8 cellular contexts compared by ENCODE assay signal in the genomic region with DNA sequence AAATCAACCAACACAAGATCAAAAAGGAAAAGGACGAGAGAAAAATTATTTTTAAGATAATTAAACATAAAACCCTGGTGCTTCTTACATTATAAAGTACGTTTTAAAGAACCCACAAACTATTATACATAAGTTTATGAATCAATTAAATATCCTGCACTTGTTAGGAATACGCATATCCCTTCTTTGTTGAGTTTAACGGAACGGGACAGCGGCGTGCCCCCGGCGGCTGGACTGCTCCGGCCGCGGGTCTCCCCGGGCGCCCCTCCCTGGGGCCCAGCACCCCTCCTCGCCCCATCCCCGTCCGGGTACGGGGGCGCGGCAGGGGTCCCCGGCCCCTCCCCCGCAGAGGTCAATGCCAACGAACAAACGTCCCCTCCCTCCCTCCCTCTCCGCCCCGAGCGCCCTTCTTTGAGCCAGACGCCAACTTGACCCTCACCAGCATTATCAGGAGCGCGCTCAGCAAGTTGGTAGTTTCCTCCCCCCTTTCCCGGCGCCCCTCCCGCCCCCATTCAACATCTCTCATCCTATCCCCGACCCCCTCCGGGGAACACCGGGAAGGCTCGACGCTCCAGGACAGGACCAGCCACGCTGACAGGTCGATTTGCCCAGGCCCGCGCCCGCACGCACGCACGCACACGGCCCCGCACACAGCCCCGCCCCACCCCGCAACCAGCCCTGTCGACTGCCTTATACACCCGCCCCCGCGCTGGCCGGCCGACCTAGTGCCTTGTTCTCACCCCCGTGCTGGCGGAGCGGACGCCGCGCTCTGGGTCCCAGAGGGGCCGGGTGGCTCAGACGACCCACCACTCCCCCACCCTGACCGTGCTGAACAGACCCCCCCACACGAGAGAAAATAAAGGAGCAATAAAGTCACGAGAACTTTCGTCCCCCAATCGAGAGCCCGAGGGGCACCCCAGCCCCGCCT. TPM values are rescaled to one million over a fixed set of nuclear protein-coding genes. Genes with fewer than 3 reads are reported as not detected.
DNase-seq lines count a peak whose midpoint lies in the region; ATAC-seq and TF ChIP-seq lines count a peak whose summit lies in the region.
"Had no signal": no experiment of that assay in that cellular context is flagged by ENCODE, and none has a peak within 500 bp of the region (broad histone marks: within the 10 kb centered on the region; RNA-seq: fewer than 3 reads in every experiment).

No MANE protein-coding gene starts in this region.

- POLR2A ChIA-PET in activated B cell treated with CpG ODN at 0.5 μM for 24 hours (lab: Charles Lee) (interaction anchor here (0.6 to 8.8 kb wide), 16 partner anchors 7 to 1479 kb away, joined by 3 to 158 read pairs (median 6); a partner anchor contains a TSS), OCI-LY7 (lab: Charles Lee) (no interaction called here)

- ATAC-seq in activated B cell treated with CpG ODN at 0.5 μM for 24 hours (ENCODE audit: low read depth) (peak; percentile 12), left ventricle myocardium superior (peak; percentile 2), GM21723 (IDR thresholded peaks at IDR 0.05; ENCODE audit: unreplicated experiment) (no peak)

- H3K9me3 Mint-ChIP-seq in IgD-negative memory B cell (peaks cover 0 to 1% (median 0%) of the 10 kb centered on the region in 3 donors), activated B cell treated with CpG ODN at 0.5 μM for 24 hours (no peaks in the 10 kb centered on the region)
- no peaks in the 10 kb centered on the region for H3K9me3 Mint-ChIP-seq in stimulated activated naive CD8-positive, alpha-beta T cell treated with anti-CD3 and anti-CD28 coated beads, Interleukin-15, Interleukin-2, amounts not matched to agents 100 ng/mL and 50 ng/mL, for 24 hours

- H3K36me3 ChIP-seq in OCI-LY7 (ENCODE audit: insufficient read depth, low read length): peaks cover 24% of the 10 kb centered on the region

- H3K4me2 ChIP-seq in OCI-LY7 (ENCODE audit: low read length): no peak overlapping the region
- H3K4me2 ChIP-seq: KMS-11 had no signal

- H3K27ac ChIP-seq in OCI-LY7 (ENCODE audit: low read depth, low read length, poor library complexity, severe bottlenecking): no peak overlapping the region
- H3K27ac ChIP-seq: KMS-11 had no signal

- no peak overlapping the region for H3K4me3 ChIP-seq in OCI-LY7 (ENCODE audit: low read depth, low read length, poor library complexity, severe bottlenecking)

- H4K20me1 ChIP-seq in OCI-LY7 (ENCODE audit: insufficient read depth, low read length): no peaks in the 10 kb centered on the region

- peaks cover 75% of the 10 kb centered on the region for H3K4me1 ChIP-seq in OCI-LY7 (ENCODE audit: insufficient read depth, low read length, poor library complexity, severe bottlenecking)

- peaks cover 5% of the 10 kb centered on the region for H3K27me3 Mint-ChIP-seq in IgD-negative memory B cell
- H3K27me3 Mint-ChIP-seq in activated B cell treated with CpG ODN at 0.5 μM for 24 hours: no peaks in the 10 kb centered on the region
- peaks cover 25% of the 10 kb centered on the region for H3K27me3 Mint-ChIP-seq in stimulated activated naive CD8-positive, alpha-beta T cell treated with anti-CD3 and anti-CD28 coated beads, Interleukin-15, Interleukin-2, amounts not matched to agents 100 ng/mL and 50 ng/mL, for 24 hours

- peak overlapping the region; percentile 90 to 95 (median 94) for H3K4me3 Mint-ChIP-seq in IgD-negative memory B cell
- H3K4me3 Mint-ChIP-seq in activated B cell treated with CpG ODN at 0.5 μM for 24 hours: peak overlapping the region; percentile 88
- H3K4me3 Mint-ChIP-seq in stimulated activated naive CD8-positive, alpha-beta T cell treated with anti-CD3 and anti-CD28 coated beads, Interleukin-15, Interleukin-2, amounts not matched to agents 100 ng/mL and 50 ng/mL, for 24 hours: peak overlapping the region; percentile 67

- no peak for TF ChIP-seq CTCF in activated B cell treated with CpG ODN at 0.5 μM for 24 hours (IDR thresholded peaks at IDR 0.05)
- no peak for TF ChIP-seq CTCF in OCI-LY7 (conservative IDR thresholded peaks at IDR 0.05; ENCODE audit: low read length)

- no peak overlapping the region for H2AFZ ChIP-seq in OCI-LY7 (ENCODE audit: low read length)

- CTCF ChIA-PET in activated B cell treated with CpG ODN at 0.5 μM for 24 hours (lab: Charles Lee): no interaction called here
- CTCF ChIA-PET in OCI-LY7 (lab: Charles Lee; ENCODE audit: unreplicated experiment): no interaction called here

- H3K4me1 Mint-ChIP-seq in IgD-negative memory B cell: peaks cover 21 to 25% (median 23%) of the 10 kb centered on the region in 3 donors
- peaks cover 68% of the 10 kb centered on the region for H3K4me1 Mint-ChIP-seq in activated B cell treated with CpG ODN at 0.5 μM for 24 hours
- peaks cover 61% of the 10 kb centered on the region for H3K4me1 Mint-ChIP-seq in stimulated activated naive CD8-positive, alpha-beta T cell treated with anti-CD3 and anti-CD28 coated beads, Interleukin-15, Interleukin-2, amounts not matched to agents 100 ng/mL and 50 ng/mL, for 24 hours (ENCODE audit: low read depth)

- peaks cover 17% of the 10 kb centered on the region for H3K79me2 ChIP-seq in OCI-LY7 (ENCODE audit: insufficient read depth, low read depth, low read length)

- no peaks in the 10 kb centered on the region for H3K9me2 ChIP-seq in OCI-LY7 (ENCODE audit: insufficient read depth, low read length)

- no TSS peak for BruUV-seq in OCI-LY7 (replicated peaks; lab: Mats Ljungman, UMichigan)

- H3K27ac Mint-ChIP-seq in IgD-negative memory B cell (peak overlapping the region; percentile 95 to 98 (median 97)), activated B cell treated with CpG ODN at 0.5 μM for 24 hours (peak overlapping the region; percentile 95)
- peak overlapping the region; percentile 46 for H3K27ac Mint-ChIP-seq in stimulated activated naive CD8-positive, alpha-beta T cell treated with anti-CD3 and anti-CD28 coated beads, Interleukin-15, Interleukin-2, amounts not matched to agents 100 ng/mL and 50 ng/mL, for 24 hours

- DNase-seq in activated B cell treated with CpG ODN at 0.5 μM for 24 hours (peak; percentile 61), left ventricle myocardium superior (peak; percentile 79), OCI-LY7 (ENCODE audit: low spot score) (no peak), NCI-H1417 (lab: John Stamatoyannopoulos, UW) (no peak)

- H3K9me3 ChIP-seq in OCI-LY7 (ENCODE audit: low read length): no peaks in the 10 kb centered on the region

- peaks cover 1% of the 10 kb centered on the region for H3K36me3 Mint-ChIP-seq in IgD-negative memory B cell
- peaks cover 21% of the 10 kb centered on the region for H3K36me3 Mint-ChIP-seq in activated B cell treated with CpG ODN at 0.5 μM for 24 hours (ENCODE audit: low read depth)
- H3K36me3 Mint-ChIP-seq in stimulated activated naive CD8-positive, alpha-beta T cell treated with anti-CD3 and anti-CD28 coated beads, Interleukin-15, Interleukin-2, amounts not matched to agents 100 ng/mL and 50 ng/mL, for 24 hours (ENCODE audit: low read depth): peaks cover 7% of the 10 kb centered on the region

- intact Hi-C loops in activated B cell treated with CpG ODN at 0.5 μM for 24 hours (cut with micrococcal nuclease): loop anchor here (1.0 kb wide), 2 partner anchors 59 to 84 kb away; no protein-coding TSS in a partner anchor
- intact Hi-C loops in left ventricle myocardium superior (cut with micrococcal nuclease): no loop called here
- intact Hi-C loops in OCI-LY7 (cut with micrococcal nuclease; ENCODE audit: unreplicated experiment): no loop called here

RNA-seq across cellular contexts. Expression of a gene that starts 5.1 kb away (rescaled TPM):
- polyA plus RNA-seq in IgD-negative memory B cell: 90.1 TPM
- 67.1 and 74.8 TPM in 2 replicates for total RNA-seq in activated B cell treated with CpG ODN at 0.5 μM for 24 hours
- 8.8 TPM for total RNA-seq in left ventricle myocardium superior
- total RNA-seq in OCI-LY7 (2014; rRNA removed; shearing (Covaris generic)): 66.8 and 75.5 TPM in 2 replicates
- 70.4 and 72.5 TPM in 2 replicates for total RNA-seq in OCI-LY7 (2022)

RNA-seq across cellular contexts. Expression of a gene that starts 18.9 kb away (rescaled TPM):
- polyA plus RNA-seq in IgD-negative memory B cell: 30.7 TPM
- 111 and 113 TPM in 2 replicates for total RNA-seq in activated B cell treated with CpG ODN at 0.5 μM for 24 hours
- 22.4 TPM for total RNA-seq in left ventricle myocardium superior
- 39.2 and 56.8 TPM in 2 replicates for total RNA-seq in OCI-LY7 (2014; rRNA removed; shearing (Covaris generic))
- total RNA-seq in OCI-LY7 (2022): 38.2 and 50.4 TPM in 2 replicates

RNA-seq across cellular contexts. Expression of a gene that starts 20.5 kb away (rescaled TPM):
- polyA plus RNA-seq in IgD-negative memory B cell: 2.7 TPM
- total RNA-seq in activated B cell treated with CpG ODN at 0.5 μM for 24 hours (62.1 and 68.8 TPM in 2 replicates), left ventricle myocardium superior (50.0 TPM), OCI-LY7 (2022) (40.4 and 52.9 TPM in 2 replicates)
- 46.5 and 56.3 TPM in 2 replicates for total RNA-seq in OCI-LY7 (2014; rRNA removed; shearing (Covaris generic))

RNA-seq across cellular contexts. Expression of a gene that starts 52.6 kb away (rescaled TPM):
- 52.8 TPM for polyA plus RNA-seq in IgD-negative memory B cell
- total RNA-seq in activated B cell treated with CpG ODN at 0.5 μM for 24 hours (41.7 and 43.6 TPM in 2 replicates), left ventricle myocardium superior (46.4 TPM), OCI-LY7 (2022) (41.6 and 45.4 TPM in 2 replicates)
- 67.8 and 91.7 TPM in 2 replicates for total RNA-seq in OCI-LY7 (2014; rRNA removed; shearing (Covaris generic))

RNA-seq across cellular contexts. Expression of a gene that starts 52.6 kb away (rescaled TPM):
- polyA plus RNA-seq in IgD-negative memory B cell: 350 TPM
- total RNA-seq in activated B cell treated with CpG ODN at 0.5 μM for 24 hours (116 and 119 TPM in 2 replicates), left ventricle myocardium superior (19.8 TPM), OCI-LY7 (2022) (79.5 and 89.0 TPM in 2 replicates)
- 61.6 and 64.3 TPM in 2 replicates for total RNA-seq in OCI-LY7 (2014; rRNA removed; shearing (Covaris generic))

Comparison
In these comparisons a context has a peak if more than half of its experiments do, and no peak if none do; other contexts are left out.
1. H3K27ac Mint-ChIP-seq: peak in every context shown above with its lines; median percentile 97 in IgD-negative memory B cell; 95 in activated B cell treated with CpG ODN at 0.5 μM for 24 hours; 46 in stimulated activated naive CD8-positive, alpha-beta T cell treated with anti-CD3 and anti-CD28 coated beads, Interleukin-15, Interleukin-2, amounts not matched to agents 100 ng/mL and 50 ng/mL, for 24 hours.
2. DNase-seq: peak in activated B cell treated with CpG ODN at 0.5 μM for 24 hours (single experiment) and left ventricle myocardium superior (single experiment); none in OCI-LY7 (single experiment) and NCI-H1417 (0 of 3).
3. Peak in every context shown above with its lines, with median percentiles within 50 percentile points of each other: H3K4me3 Mint-ChIP-seq.